ENCODE assay signal across 26 cellular contexts in genomic region chr16:51896013-51896412, GRCh38.
"Had no signal": no experiment of that assay in that cellular context is flagged by ENCODE, and none has a peak within 500 bp of the region (broad histone marks: within the 10 kb centered on the region; RNA-seq: fewer than 3 reads in every experiment).

No MANE protein-coding gene starts in this region.

- ATAC-seq: activated T-cell treated with anti-CD3 and anti-CD28 coated beads, Interleukin-2, amount 50 U/mL, for 4 hours; K562; PC-3; T-helper 17 cell had no signal

- DNase-seq: activated CD4-positive, alpha-beta memory T cell treated with anti-CD3 and anti-CD28 coated beads for 36 hours; activated CD4-positive, alpha-beta T cell treated with anti-CD3 and anti-CD28 coated beads, Interleukin-2, amount 10 ng/mL, durations not matched to agents 7 days and 5 days; activated CD4-positive, CD25-positive, alpha-beta regulatory T cell; activated CD8-positive, alpha-beta memory T cell treated with anti-CD3 and anti-CD28 coated beads for 24 hours; activated effector memory CD4-positive, alpha-beta T cell treated with anti-CD3 and anti-CD28 coated beads, Interleukin-2, amount 50 U/mL, for 16 hours; activated naive CD4-positive, alpha-beta T cell treated with anti-CD3 and anti-CD28 coated beads for 36 hours; activated naive CD8-positive, alpha-beta T cell treated with anti-CD3 and anti-CD28 coated beads for 36 hours; activated T-cell treated with anti-CD3 and anti-CD28 coated beads, Interleukin-2, amount 50 U/mL, for 4 hours; adrenal gland; anterior cingulate cortex; cerebellar nuclear complex; Karpas-422; MM.1S; NCI-H1105 treated with DMSO at 0.1 percent for 48 hours; NCI-H1436 treated with DMSO at 0.1 percent for 48 hours; NCI-H187; NCI-H2081; NCI-H226; NCI-H69; PC-3; SHP77; T-helper 17 cell; T-helper 9 cell had no signal

- H3K9me3 ChIP-seq: adrenal gland had no signal

- H3K4me3 ChIP-seq: adrenal gland, K562 had no signal

- H3K4me1 ChIP-seq: adrenal gland had no signal

- H3K27ac ChIP-seq: adrenal gland had no signal

- H3K36me3 ChIP-seq: adrenal gland had no signal

- H3K27me3 ChIP-seq: adrenal gland had no signal

- FAIRE-seq: K562, RCC 7860, TTC549 had no signal
